In the genomic region with DNA sequence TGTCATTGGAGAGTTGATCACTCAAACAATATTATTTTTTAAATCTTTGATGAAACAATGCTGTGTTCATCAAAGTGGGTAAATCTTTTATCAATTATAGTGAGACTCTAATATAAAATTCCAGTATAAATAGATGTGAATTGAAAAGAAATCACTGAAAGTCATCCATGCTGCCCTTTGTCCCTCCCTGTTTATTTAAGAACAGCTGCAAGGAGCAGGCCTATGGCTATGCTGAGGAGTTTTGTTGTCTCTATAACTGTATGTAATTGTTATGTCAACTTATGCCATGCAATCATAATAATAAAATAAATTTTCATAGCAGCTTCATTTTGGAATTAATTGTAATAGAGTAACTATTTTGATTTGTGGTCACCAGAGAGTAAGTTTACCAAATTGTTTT, we compare ENCODE assay signal across 18 cellular contexts.
A peak's percentile ranks its signal among the peaks of the same experiment; 100 is the strongest.
DNase-seq lines count a peak whose midpoint lies in the region; TF ChIP-seq lines count a peak whose summit lies in the region.
"Had no signal": no experiment of that assay in that cellular context is flagged by ENCODE, and none has a peak within 500 bp of the region (broad histone marks: within the 10 kb centered on the region; RNA-seq: fewer than 3 reads in every experiment).

No MANE protein-coding gene starts in this region.

- peak; percentile 7 for DNase-seq in SHP77 treated with DMSO at 0.1 percent for 48 hours (lab: John Stamatoyannopoulos, UW)
- no peak for DNase-seq in SHP77 (lab: John Stamatoyannopoulos, UW)
- DNase-seq in DMS53 treated with DMSO at 0.1 percent for 48 hours (lab: John Stamatoyannopoulos, UW; ENCODE audit: unreplicated experiment), result peak; percentile 20
- peak; percentile 61 for DNase-seq in LNCaP clone FGC (ENCODE audit: low read depth)
- peak; percentile 1 for DNase-seq in osteoblast (ENCODE audit: insufficient read length, low spot score, missing footprints)
- no peak for DNase-seq in stimulated activated CD4-positive, alpha-beta T cell treated with anti-CD3 and anti-CD28 coated beads, Interleukin-4, amount 100 ng/mL, for 4 hours
- no peak for DNase-seq in thyroid gland
- no peak for DNase-seq in NCI-H774 (lab: John Stamatoyannopoulos, UW)
- DNase-seq: 8988T; AML-193; Caco-2; Calu3; CD4-positive, alpha-beta T cell; CD8-positive, alpha-beta T cell; DMS79 treated with DMSO at 0.1 percent for 48 hours had no signal

- H2AFZ ChIP-seq in osteoblast (ENCODE audit: low read length), result no peak overlapping the region

- TF ChIP-seq POLR2A in thyroid gland (IDR thresholded peaks at IDR 0.05), result no peak

- H3K27ac ChIP-seq in osteoblast (ENCODE audit: low read depth, low read length), result no peak overlapping the region
- H3K27ac ChIP-seq in thyroid gland, result no peak overlapping the region
- H3K27ac ChIP-seq: BLaER1 treated with 17β-estradiol and CSF1 and Interleukin-3, amounts not matched to agents 10 nM and 100 nM; C4-2B had no signal

- no peak for TF ChIP-seq CTCF in LNCaP clone FGC (IDR thresholded peaks at IDR 0.05; ENCODE audit: control insufficient read depth, extremely low read depth, insufficient read depth)
- TF ChIP-seq CTCF in osteoblast (IDR thresholded peaks at IDR 0.05; ENCODE audit: extremely low read depth, low read depth, low read length), result no peak
- TF ChIP-seq CTCF in thyroid gland (IDR thresholded peaks at IDR 0.05), result no peak

- H3K4me2 ChIP-seq in osteoblast (ENCODE audit: insufficient read depth, low read length), result no peak overlapping the region
- H3K4me2 ChIP-seq: BLaER1 treated with 17β-estradiol and CSF1 and Interleukin-3, amounts not matched to agents 10 nM and 100 nM had no signal

- no peaks in the 10 kb centered on the region for H3K9me3 ChIP-seq in osteoblast (ENCODE audit: low read depth, low read length)
- no peaks in the 10 kb centered on the region for H3K9me3 ChIP-seq in thyroid gland
- H3K9me3 ChIP-seq: BLaER1 treated with 17β-estradiol and CSF1 and Interleukin-3, amounts not matched to agents 10 nM and 100 nM; Caco-2 had no signal

- intact Hi-C loops in thyroid gland (cut with DNase I), result no loop called here

- H3K4me3 ChIP-seq in LNCaP clone FGC (ENCODE audit: low read depth, low read length), result no peak overlapping the region
- H3K4me3 ChIP-seq in osteoblast (ENCODE audit: insufficient read depth, low read length), result no peak overlapping the region
- H3K4me3 ChIP-seq in thyroid gland (replicated peaks in 1 of 3), result no peak overlapping the region
- H3K4me3 ChIP-seq: BLaER1 treated with 17β-estradiol and CSF1 and Interleukin-3, amounts not matched to agents 10 nM and 100 nM; GM12878 had no signal

- H4K20me1 ChIP-seq in osteoblast (ENCODE audit: insufficient read depth, low read length), result no peaks in the 10 kb centered on the region
- H4K20me1 ChIP-seq: BLaER1 treated with 17β-estradiol and CSF1 and Interleukin-3, amounts not matched to agents 10 nM and 100 nM had no signal

- H3K4me1 ChIP-seq in osteoblast (ENCODE audit: insufficient read depth, low read length) (no peaks in the 10 kb centered on the region), thyroid gland (no peaks in the 10 kb centered on the region)
- H3K4me1 ChIP-seq: BLaER1 treated with 17β-estradiol and CSF1 and Interleukin-3, amounts not matched to agents 10 nM and 100 nM; Caco-2 had no signal

- H3K79me2 ChIP-seq in osteoblast (ENCODE audit: insufficient read depth, low read length), result no peaks in the 10 kb centered on the region

- no peaks in the 10 kb centered on the region for H3K27me3 ChIP-seq in osteoblast (ENCODE audit: insufficient read depth, low read length)
- H3K27me3 ChIP-seq in thyroid gland, result no peaks in the 10 kb centered on the region
- H3K27me3 ChIP-seq: BLaER1 treated with 17β-estradiol and CSF1 and Interleukin-3, amounts not matched to agents 10 nM and 100 nM had no signal

- H3K36me3 ChIP-seq in osteoblast (ENCODE audit: insufficient read depth, low read length), result no peaks in the 10 kb centered on the region
- no peaks in the 10 kb centered on the region for H3K36me3 ChIP-seq in thyroid gland
- H3K36me3 ChIP-seq: BLaER1 treated with 17β-estradiol and CSF1 and Interleukin-3, amounts not matched to agents 10 nM and 100 nM had no signal

Comparison
In these comparisons a context has a peak if more than half of its experiments do, and no peak if none do; other contexts are left out.
1. DNase-seq: peak in SHP77 treated with DMSO at 0.1 percent for 48 hours (single experiment), DMS53 treated with DMSO at 0.1 percent for 48 hours (single experiment), LNCaP clone FGC (single experiment) and osteoblast (single experiment); none in SHP77 (0 of 2), stimulated activated CD4-positive, alpha-beta T cell treated with anti-CD3 and anti-CD28 coated beads, Interleukin-4, amount 100 ng/mL, for 4 hours (0 of 2), thyroid gland (0 of 2) and NCI-H774 (single experiment).